In genomic region chr5:71011194-71011792, GRCh38 we compare ENCODE assay signal across 23 cellular contexts. TPM values are rescaled to one million over a fixed set of nuclear protein-coding genes. Genes with fewer than 3 reads are reported as not detected.
DNase-seq lines count a peak whose midpoint lies in the region; ATAC-seq and TF ChIP-seq lines count a peak whose summit lies in the region.
"Had no signal": no experiment of that assay in that cellular context is flagged by ENCODE, and none has a peak within 500 bp of the region (broad histone marks: within the 10 kb centered on the region; RNA-seq: fewer than 3 reads in every experiment).

No MANE protein-coding gene starts in this region.

- CTCF ChIA-PET in activated CD4-positive, alpha-beta T cell treated with anti-CD3 and anti-CD28 coated beads, Interleukin-2, amount 10 ng/mL, durations not matched to agents 7 days and 5 days (lab: Charles Lee) = no interaction called here
- CTCF ChIA-PET in CD8-positive, alpha-beta T cell (lab: Charles Lee) = no interaction called here

- H3K9me3 Mint-ChIP-seq in activated CD4-positive, alpha-beta T cell treated with anti-CD3 and anti-CD28 coated beads, Interleukin-2, amount 10 ng/mL, durations not matched to agents 24 days and 14 days = no peaks in the 10 kb centered on the region
- H3K9me3 Mint-ChIP-seq in activated CD4-positive, alpha-beta T cell treated with anti-CD3 and anti-CD28 coated beads, Interleukin-2, amount 10 ng/mL, durations not matched to agents 7 days and 5 days = no peaks in the 10 kb centered on the region
- H3K9me3 Mint-ChIP-seq in CD8-positive, alpha-beta T cell = no peaks in the 10 kb centered on the region

- no peaks in the 10 kb centered on the region for H3K36me3 Mint-ChIP-seq in activated CD4-positive, alpha-beta T cell treated with anti-CD3 and anti-CD28 coated beads, Interleukin-2, amount 10 ng/mL, durations not matched to agents 24 days and 14 days (ENCODE audit: low read depth)
- H3K36me3 Mint-ChIP-seq in activated CD4-positive, alpha-beta T cell treated with anti-CD3 and anti-CD28 coated beads, Interleukin-2, amount 10 ng/mL, durations not matched to agents 7 days and 5 days (ENCODE audit: low read depth) = no peaks in the 10 kb centered on the region
- H3K36me3 Mint-ChIP-seq in CD8-positive, alpha-beta T cell = no peaks in the 10 kb centered on the region

- H3K27ac ChIP-seq in CD8-positive, alpha-beta T cell (ENCODE audit: low read depth, low read length) = no peak overlapping the region
- H3K27ac ChIP-seq: 22Rv1, KMS-11, SK-N-MC had no signal

- H3K27ac Mint-ChIP-seq in activated CD4-positive, alpha-beta T cell treated with anti-CD3 and anti-CD28 coated beads, Interleukin-2, amount 10 ng/mL, durations not matched to agents 24 days and 14 days = no peak overlapping the region
- no peak overlapping the region for H3K27ac Mint-ChIP-seq in activated CD4-positive, alpha-beta T cell treated with anti-CD3 and anti-CD28 coated beads, Interleukin-2, amount 10 ng/mL, durations not matched to agents 7 days and 5 days
- no peak overlapping the region for H3K27ac Mint-ChIP-seq in CD8-positive, alpha-beta T cell

- peak; percentile 40 for DNase-seq in activated CD4-positive, alpha-beta T cell treated with anti-CD3 and anti-CD28 coated beads, Interleukin-2, amount 10 ng/mL, durations not matched to agents 24 days and 14 days
- DNase-seq in activated CD4-positive, alpha-beta T cell treated with anti-CD3 and anti-CD28 coated beads, Interleukin-2, amount 10 ng/mL, durations not matched to agents 7 days and 5 days = no peak
- DNase-seq in dedifferentiated amniotic fluid mesenchymal stem cell (ENCODE audit: extremely low spot score) = peak; percentile 12
- peak; percentile 25 for DNase-seq in islet precursor cell
- DNase-seq in midbrain (lab: John Stamatoyannopoulos, UW) = no peak
- DNase-seq in NCI-H1417 (lab: John Stamatoyannopoulos, UW) = no peak
- no peak for DNase-seq in CD8-positive, alpha-beta T cell
- DNase-seq: AML-193, COR-L47, DMS 273 treated with DMSO at 0.1 percent for 48 hours, DND-41, NCI-H1417 treated with DMSO at 0.1 percent for 48 hours, NCI-H187 treated with DMSO at 0.1 percent for 48 hours, NCI-H2227 treated with DMSO at 0.1 percent for 48 hours, NCI-H510A treated with DMSO at 0.1 percent for 48 hours, NCI-H774, OCI-M1, Right ventricle myocardium superior had no signal

- intact Hi-C loops in activated CD4-positive, alpha-beta T cell treated with anti-CD3 and anti-CD28 coated beads, Interleukin-2, amount 10 ng/mL, durations not matched to agents 24 days and 14 days (cut with micrococcal nuclease) = no loop called here
- intact Hi-C loops in CD8-positive, alpha-beta T cell (cut with DNase I, micrococcal nuclease) = no loop called here

- no peaks in the 10 kb centered on the region for H3K27me3 ChIP-seq in CD8-positive, alpha-beta T cell (ENCODE audit: insufficient read depth, low read length)

- no peaks in the 10 kb centered on the region for H3K36me3 ChIP-seq in CD8-positive, alpha-beta T cell (ENCODE audit: insufficient read depth, low read length)

- no peaks in the 10 kb centered on the region for H3K27me3 Mint-ChIP-seq in activated CD4-positive, alpha-beta T cell treated with anti-CD3 and anti-CD28 coated beads, Interleukin-2, amount 10 ng/mL, durations not matched to agents 24 days and 14 days
- no peaks in the 10 kb centered on the region for H3K27me3 Mint-ChIP-seq in activated CD4-positive, alpha-beta T cell treated with anti-CD3 and anti-CD28 coated beads, Interleukin-2, amount 10 ng/mL, durations not matched to agents 7 days and 5 days
- H3K27me3 Mint-ChIP-seq in CD8-positive, alpha-beta T cell (ENCODE audit: low read depth) = peaks cover 3% of the 10 kb centered on the region

- no peaks in the 10 kb centered on the region for H3K4me1 Mint-ChIP-seq in activated CD4-positive, alpha-beta T cell treated with anti-CD3 and anti-CD28 coated beads, Interleukin-2, amount 10 ng/mL, durations not matched to agents 24 days and 14 days
- H3K4me1 Mint-ChIP-seq in activated CD4-positive, alpha-beta T cell treated with anti-CD3 and anti-CD28 coated beads, Interleukin-2, amount 10 ng/mL, durations not matched to agents 7 days and 5 days = no peaks in the 10 kb centered on the region
- H3K4me1 Mint-ChIP-seq in CD8-positive, alpha-beta T cell (ENCODE audit: low read depth) = no peaks in the 10 kb centered on the region

- no peak overlapping the region for H3K4me3 Mint-ChIP-seq in activated CD4-positive, alpha-beta T cell treated with anti-CD3 and anti-CD28 coated beads, Interleukin-2, amount 10 ng/mL, durations not matched to agents 24 days and 14 days
- H3K4me3 Mint-ChIP-seq in activated CD4-positive, alpha-beta T cell treated with anti-CD3 and anti-CD28 coated beads, Interleukin-2, amount 10 ng/mL, durations not matched to agents 7 days and 5 days = no peak overlapping the region
- no peak overlapping the region for H3K4me3 Mint-ChIP-seq in CD8-positive, alpha-beta T cell

- no peaks in the 10 kb centered on the region for H3K4me1 ChIP-seq in CD8-positive, alpha-beta T cell (ENCODE audit: insufficient read depth, low read length)

- H3K9me3 ChIP-seq in CD8-positive, alpha-beta T cell (ENCODE audit: low read length) = no peaks in the 10 kb centered on the region

- POLR2A ChIA-PET in activated CD4-positive, alpha-beta T cell treated with anti-CD3 and anti-CD28 coated beads, Interleukin-2, amount 10 ng/mL, durations not matched to agents 7 days and 5 days (lab: Charles Lee) = no interaction called here
- POLR2A ChIA-PET in CD8-positive, alpha-beta T cell (lab: Charles Lee) = no interaction called here

- no peak for TF ChIP-seq CTCF in CD8-positive, alpha-beta T cell (IDR thresholded peaks at IDR 0.05)

- H3K4me3 ChIP-seq in CD8-positive, alpha-beta T cell (ENCODE audit: low read depth, low read length) = no peak overlapping the region
- H3K4me3 ChIP-seq: SK-N-MC had no signal

- no peak for ATAC-seq in CD8-positive, alpha-beta T cell
- no peak for ATAC-seq in HG03135 (IDR thresholded peaks at IDR 0.05; ENCODE audit: unreplicated experiment)
- ATAC-seq: HCT116 had no signal

RNA-seq across cellular contexts. Expression of gene NAIP, which starts 13.8 kb away (rescaled TPM):
- total RNA-seq in activated CD4-positive, alpha-beta T cell treated with anti-CD3 and anti-CD28 coated beads, Interleukin-2, amount 10 ng/mL, durations not matched to agents 24 days and 14 days = 6.4 and 7.2 TPM in 2 replicates
- 1 to 10 TPM; 3.5 TPM for total RNA-seq in activated CD4-positive, alpha-beta T cell treated with anti-CD3 and anti-CD28 coated beads, Interleukin-2, amount 10 ng/mL, durations not matched to agents 7 days and 5 days
- 10 to 100 TPM; 17.9 to 21.1 TPM for total RNA-seq in CD8-positive, alpha-beta T cell

RNA-seq across cellular contexts. Expression of gene GTF2H2, which starts 56.2 kb away (rescaled TPM):
- 37.2 and 41.1 TPM in 2 replicates for total RNA-seq in activated CD4-positive, alpha-beta T cell treated with anti-CD3 and anti-CD28 coated beads, Interleukin-2, amount 10 ng/mL, durations not matched to agents 24 days and 14 days
- total RNA-seq in activated CD4-positive, alpha-beta T cell treated with anti-CD3 and anti-CD28 coated beads, Interleukin-2, amount 10 ng/mL, durations not matched to agents 7 days and 5 days = 10 to 100 TPM; 14.3 to 14.5 TPM
- 10 to 100 TPM in 1 of 2 experiments, 1 to 10 TPM in 1; 5.9 to 13.7 TPM for total RNA-seq in CD8-positive, alpha-beta T cell

Comparison
In these comparisons a context has a peak if more than half of its experiments do, and no peak if none do; other contexts are left out.
1. DNase-seq: peak in activated CD4-positive, alpha-beta T cell treated with anti-CD3 and anti-CD28 coated beads, Interleukin-2, amount 10 ng/mL, durations not matched to agents 24 days and 14 days (single experiment), dedifferentiated amniotic fluid mesenchymal stem cell (single experiment) and islet precursor cell (single experiment); none in activated CD4-positive, alpha-beta T cell treated with anti-CD3 and anti-CD28 coated beads, Interleukin-2, amount 10 ng/mL, durations not matched to agents 7 days and 5 days (single experiment), midbrain (single experiment), NCI-H1417 (0 of 3) and CD8-positive, alpha-beta T cell (0 of 7).